17 cellular contexts compared by ENCODE assay signal in genomic region chr10:31100662-31101061, GRCh38.
A peak's percentile ranks its signal among the peaks of the same experiment; 100 is the strongest.
DNase-seq lines count a peak whose midpoint lies in the region; ATAC-seq and TF ChIP-seq lines count a peak whose summit lies in the region.
"Had no signal": no experiment of that assay in that cellular context is flagged by ENCODE, and none has a peak within 500 bp of the region (broad histone marks: within the 10 kb centered on the region; RNA-seq: fewer than 3 reads in every experiment).

No MANE protein-coding gene starts in this region.

- H2AFZ ChIP-seq in hepatocyte = no peak overlapping the region

- no peaks in the 10 kb centered on the region for H3K36me3 Mint-ChIP-seq in activated CD4-positive, alpha-beta T cell treated with anti-CD3 and anti-CD28 coated beads, Interleukin-2, amount 10 ng/mL, durations not matched to agents 24 days and 14 days (ENCODE audit: low read depth)
- no peaks in the 10 kb centered on the region for H3K36me3 Mint-ChIP-seq in CD4-positive, CD25-positive, alpha-beta regulatory T cell
- H3K36me3 Mint-ChIP-seq in activated CD4-positive, alpha-beta memory T cell treated with anti-CD3 and anti-CD28 coated beads for 36 hours = no peaks in the 10 kb centered on the region
- H3K36me3 Mint-ChIP-seq: T-cell had no signal

- TF ChIP-seq POLR2A in spleen (IDR thresholded peaks at IDR 0.05) (no peak), gastrocnemius medialis (IDR thresholded peaks at IDR 0.05) (no peak)

- WGBS in hepatocyte (ENCODE audit: low lambda C conversion rate, missing lambda C conversion rate) = 88% methylated on average over 8 of the region's 8 CpGs
- WGBS in spleen, 5 donors = 88 to 96% (median 94%) methylated on average over 8 of the region's 8 CpGs

- no peaks in the 10 kb centered on the region for H3K9me3 ChIP-seq in CD4-positive, CD25-positive, alpha-beta regulatory T cell (ENCODE audit: control insufficient read depth in 2 of 2, low read length in 2 of 2)
- H3K9me3 ChIP-seq in hepatocyte (ENCODE audit: low read depth) = no peaks in the 10 kb centered on the region
- H3K9me3 ChIP-seq in spleen = no peaks in the 10 kb centered on the region
- H3K9me3 ChIP-seq in gastrocnemius medialis = no peaks in the 10 kb centered on the region
- H3K9me3 ChIP-seq: prostate gland, uterus had no signal

- TF ChIP-seq CTCF in hepatocyte (IDR thresholded peaks at IDR 0.05; ENCODE audit: poor library complexity) (no peak), spleen (IDR thresholded peaks at IDR 0.05 in 8 of 11, conservative IDR thresholded peaks at IDR 0.05 in 3 of 11) (no peak), gastrocnemius medialis (IDR thresholded peaks at IDR 0.05 in 4 of 5, conservative IDR thresholded peaks at IDR 0.05 in 1 of 5) (no peak)

- H3K79me2 ChIP-seq in hepatocyte = no peaks in the 10 kb centered on the region

- H3K4me3 ChIP-seq in CD4-positive, CD25-positive, alpha-beta regulatory T cell (ENCODE audit: low read depth, low read length) = no peak overlapping the region
- H3K4me3 ChIP-seq in hepatocyte = no peak overlapping the region
- no peak overlapping the region for H3K4me3 ChIP-seq in spleen
- no peak overlapping the region for H3K4me3 ChIP-seq in gastrocnemius medialis
- H3K4me3 ChIP-seq: prostate gland, uterus had no signal

- POLR2A ChIA-PET in activated CD4-positive, alpha-beta memory T cell treated with anti-CD3 and anti-CD28 coated beads for 36 hours (lab: Charles Lee) = interaction anchor here (1.2 to 1.8 kb wide), 2 partner anchors 69 to 217 kb away, joined by 5 to 6 read pairs; partner anchors contain the start of gene ZNF438

- ATAC-seq in CD4-positive, CD25-positive, alpha-beta regulatory T cell (ENCODE audit: low read depth in 2 of 2) = no peak
- ATAC-seq in gastrocnemius medialis = no peak

- no peak for DNase-seq in activated CD4-positive, alpha-beta T cell treated with anti-CD3 and anti-CD28 coated beads, Interleukin-2, amount 10 ng/mL, durations not matched to agents 24 days and 14 days
- no peak for DNase-seq in activated CD4-positive, alpha-beta T cell treated with anti-CD3 and anti-CD28 coated beads for 1 hour
- DNase-seq in CD4-positive, CD25-positive, alpha-beta regulatory T cell = no peak
- DNase-seq in activated CD4-positive, alpha-beta memory T cell treated with anti-CD3 and anti-CD28 coated beads for 36 hours = no peak
- no peak for DNase-seq in hepatocyte (ENCODE audit: low spot score)
- no peak for DNase-seq in nucleus accumbens (lab: John Stamatoyannopoulos, UW)
- no peak for DNase-seq in spleen
- no peak for DNase-seq in gastrocnemius medialis
- DNase-seq: GDM1, NCI-H1417, NCI-H524 treated with DMSO at 0.1 percent for 48 hours, SHP77 treated with DMSO at 0.1 percent for 48 hours, small intestine, uterus had no signal

- H3K27me3 Mint-ChIP-seq in activated CD4-positive, alpha-beta T cell treated with anti-CD3 and anti-CD28 coated beads, Interleukin-2, amount 10 ng/mL, durations not matched to agents 24 days and 14 days = no peaks in the 10 kb centered on the region
- H3K27me3 Mint-ChIP-seq in CD4-positive, CD25-positive, alpha-beta regulatory T cell = peaks cover 13% of the 10 kb centered on the region
- no peaks in the 10 kb centered on the region for H3K27me3 Mint-ChIP-seq in activated CD4-positive, alpha-beta memory T cell treated with anti-CD3 and anti-CD28 coated beads for 36 hours
- H3K27me3 Mint-ChIP-seq: T-cell had no signal

- no peaks in the 10 kb centered on the region for H4K20me1 ChIP-seq in hepatocyte (ENCODE audit: insufficient read depth, poor library complexity, severe bottlenecking)

- H3K4me1 ChIP-seq in CD4-positive, CD25-positive, alpha-beta regulatory T cell (ENCODE audit: control insufficient read depth, insufficient read depth, low read length, poor library complexity, severe bottlenecking) = peaks cover 13% of the 10 kb centered on the region
- H3K4me1 ChIP-seq in hepatocyte (ENCODE audit: insufficient read depth) (no peaks in the 10 kb centered on the region), spleen (no peaks in the 10 kb centered on the region), gastrocnemius medialis (no peaks in the 10 kb centered on the region)
- H3K4me1 ChIP-seq: prostate gland, uterus had no signal

- H3K36me3 ChIP-seq in CD4-positive, CD25-positive, alpha-beta regulatory T cell (ENCODE audit: control insufficient read depth, insufficient read depth, low read length) = no peaks in the 10 kb centered on the region
- no peaks in the 10 kb centered on the region for H3K36me3 ChIP-seq in hepatocyte (replicated peaks; ENCODE audit: insufficient read depth, low read depth)
- H3K36me3 ChIP-seq in spleen = no peaks in the 10 kb centered on the region
- no peaks in the 10 kb centered on the region for H3K36me3 ChIP-seq in gastrocnemius medialis
- H3K36me3 ChIP-seq: prostate gland, uterus had no signal

- H3K27ac Mint-ChIP-seq in activated CD4-positive, alpha-beta T cell treated with anti-CD3 and anti-CD28 coated beads, Interleukin-2, amount 10 ng/mL, durations not matched to agents 24 days and 14 days = peak overlapping the region; percentile 93
- H3K27ac Mint-ChIP-seq in CD4-positive, CD25-positive, alpha-beta regulatory T cell = peak overlapping the region in 2 of 3 donors; percentile 44 to 52
- H3K27ac Mint-ChIP-seq in activated CD4-positive, alpha-beta memory T cell treated with anti-CD3 and anti-CD28 coated beads for 36 hours = peak overlapping the region; percentile 92

- H3K4me2 ChIP-seq in hepatocyte = no peak overlapping the region

- in situ Hi-C loops in gastrocnemius medialis (cut with MboI; ENCODE audit: low sequenced_read_pairs in 4 of 4) = no loop called here

- intact Hi-C loops in activated CD4-positive, alpha-beta T cell treated with anti-CD3 and anti-CD28 coated beads, Interleukin-2, amount 10 ng/mL, durations not matched to agents 24 days and 14 days (cut with micrococcal nuclease) = loop anchor here (1.0 to 5.0 kb wide), 8 partner anchors 34 to 663 kb away; partner anchors contain the start of gene ZEB1
- intact Hi-C loops in activated CD4-positive, alpha-beta memory T cell treated with anti-CD3 and anti-CD28 coated beads for 36 hours (cut with micrococcal nuclease) = loop anchor here (1.0 to 5.0 kb wide), 9 partner anchors 33 to 662 kb away; partner anchors contain the start of gene ZEB1
- intact Hi-C loops in spleen (cut with DNase I; ENCODE audit: low total_unique reads) = no loop called here
- intact Hi-C loops in gastrocnemius medialis (cut with DNase I; ENCODE audit: low total_unique reads) = no loop called here

- peaks cover 12% of the 10 kb centered on the region for H3K9me3 Mint-ChIP-seq in activated CD4-positive, alpha-beta T cell treated with anti-CD3 and anti-CD28 coated beads, Interleukin-2, amount 10 ng/mL, durations not matched to agents 24 days and 14 days
- no peaks in the 10 kb centered on the region for H3K9me3 Mint-ChIP-seq in CD4-positive, CD25-positive, alpha-beta regulatory T cell
- H3K9me3 Mint-ChIP-seq in activated CD4-positive, alpha-beta memory T cell treated with anti-CD3 and anti-CD28 coated beads for 36 hours = no peaks in the 10 kb centered on the region
- H3K9me3 Mint-ChIP-seq: T-cell had no signal

- H3K27ac ChIP-seq in CD4-positive, CD25-positive, alpha-beta regulatory T cell (ENCODE audit: insufficient read depth, low read length, poor library complexity, severe bottlenecking) = no peak overlapping the region
- peak overlapping the region; percentile 8 for H3K27ac ChIP-seq in hepatocyte
- no peak overlapping the region for H3K27ac ChIP-seq in spleen
- no peak overlapping the region for H3K27ac ChIP-seq in gastrocnemius medialis
- H3K27ac ChIP-seq: C4-2B, prostate gland, uterus had no signal

- H3K4me1 Mint-ChIP-seq in activated CD4-positive, alpha-beta T cell treated with anti-CD3 and anti-CD28 coated beads, Interleukin-2, amount 10 ng/mL, durations not matched to agents 24 days and 14 days = peaks cover 64% of the 10 kb centered on the region
- peaks cover 8 to 21% (median 13%) of the 10 kb centered on the region in 4 donors for H3K4me1 Mint-ChIP-seq in CD4-positive, CD25-positive, alpha-beta regulatory T cell
- peaks cover 53% of the 10 kb centered on the region for H3K4me1 Mint-ChIP-seq in activated CD4-positive, alpha-beta memory T cell treated with anti-CD3 and anti-CD28 coated beads for 36 hours (ENCODE audit: low read depth)

- peak overlapping the region; percentile 76 for H3K4me3 Mint-ChIP-seq in activated CD4-positive, alpha-beta T cell treated with anti-CD3 and anti-CD28 coated beads, Interleukin-2, amount 10 ng/mL, durations not matched to agents 24 days and 14 days
- no peak overlapping the region for H3K4me3 Mint-ChIP-seq in CD4-positive, CD25-positive, alpha-beta regulatory T cell
- H3K4me3 Mint-ChIP-seq in activated CD4-positive, alpha-beta memory T cell treated with anti-CD3 and anti-CD28 coated beads for 36 hours = peak overlapping the region; percentile 8
- H3K4me3 Mint-ChIP-seq: T-cell had no signal

- CTCF ChIA-PET in activated CD4-positive, alpha-beta memory T cell treated with anti-CD3 and anti-CD28 coated beads for 36 hours (lab: Charles Lee) = interaction anchor here (0.7 to 3.2 kb wide), 4 partner anchors 15 to 707 kb away, joined by 3 to 21 read pairs (median 5); no protein-coding TSS in a partner anchor

- H3K9me2 ChIP-seq in hepatocyte (replicated peaks; ENCODE audit: insufficient read depth) = no peaks in the 10 kb centered on the region

- no peaks in the 10 kb centered on the region for H3K27me3 ChIP-seq in CD4-positive, CD25-positive, alpha-beta regulatory T cell (ENCODE audit: control insufficient read depth, insufficient read depth, low read length)
- H3K27me3 ChIP-seq in hepatocyte (no peaks in the 10 kb centered on the region), spleen (replicated peaks in 1 of 7) (no peaks in the 10 kb centered on the region), gastrocnemius medialis (no peaks in the 10 kb centered on the region)
- H3K27me3 ChIP-seq: uterus had no signal

Comparison
In these comparisons a context has a peak if more than half of its experiments do, and no peak if none do; other contexts are left out.
1. H3K4me3 Mint-ChIP-seq: peak in activated CD4-positive, alpha-beta T cell treated with anti-CD3 and anti-CD28 coated beads, Interleukin-2, amount 10 ng/mL, durations not matched to agents 24 days and 14 days (single experiment) and activated CD4-positive, alpha-beta memory T cell treated with anti-CD3 and anti-CD28 coated beads for 36 hours (single experiment); none in CD4-positive, CD25-positive, alpha-beta regulatory T cell (0 of 4).
2. intact Hi-C loops: an anchor here in activated CD4-positive, alpha-beta T cell treated with anti-CD3 and anti-CD28 coated beads, Interleukin-2, amount 10 ng/mL, durations not matched to agents 24 days and 14 days (1.0 to 5.0 kb wide) and activated CD4-positive, alpha-beta memory T cell treated with anti-CD3 and anti-CD28 coated beads for 36 hours (1.0 to 5.0 kb wide); none called in spleen and gastrocnemius medialis.
3. Peak in every context shown above with its lines, with median percentiles within 50 percentile points of each other: H3K27ac Mint-ChIP-seq.